25 cellular contexts compared by ENCODE assay signal in genomic region chr16:86035906-86036305, GRCh38.
DNase-seq lines count a peak whose midpoint lies in the region; ATAC-seq, FAIRE-seq and TF ChIP-seq lines count a peak whose summit lies in the region.
"Had no signal": no experiment of that assay in that cellular context is flagged by ENCODE, and none has a peak within 500 bp of the region (broad histone marks: within the 10 kb centered on the region; RNA-seq: fewer than 3 reads in every experiment).

No MANE protein-coding gene starts in this region.

- DNase-seq in HTR-8/SVneo (ENCODE audit: insufficient read length, low spot score) (no peak), chondrocyte (ENCODE audit: low spot score) (peak; percentile 61), mesenteric fat pad (ENCODE audit: low spot score) (peak; percentile 65), posterior vena cava (ENCODE audit: low spot score) (peak; percentile 52), epidermal melanocyte (ENCODE audit: insufficient read length, low spot score) (no peak), iPS-NIHi7 (ENCODE audit: extremely low spot score) (no peak)
- DNase-seq in activated naive CD4-positive, alpha-beta T cell treated with Interleukin-2 at 50 U/mL for 16 hours = no peak
- DNase-seq: 8988T; ACHN; AML-193; BE2C; CD4-positive, alpha-beta T cell; CD8-positive, alpha-beta memory T cell; DMS53; DMS79 treated with DMSO at 0.1 percent for 48 hours; GF-D8; GOT3; HFFc6 had no signal

- FAIRE-seq in HTR-8/SVneo (lab: Jason Lieb, UNC) = peak; percentile 31
- FAIRE-seq: A549, D721Med, GM12891, GM18507, H54 had no signal

- intact Hi-C loops in posterior vena cava (cut with DNase I) = no loop called here

- TF ChIP-seq CTCF in chondrocyte (IDR thresholded peaks at IDR 0.05) = no peak

- H3K27me3 Mint-ChIP-seq in chondrocyte (ENCODE audit: low read depth) = peaks cover 46% of the 10 kb centered on the region

- H3K4me1 Mint-ChIP-seq in chondrocyte (ENCODE audit: low read depth) = no peaks in the 10 kb centered on the region
- H3K4me1 Mint-ChIP-seq: CD14-positive monocyte had no signal

- H3K4me3 Mint-ChIP-seq in chondrocyte (ENCODE audit: unreplicated experiment) = no peak overlapping the region
- H3K4me3 Mint-ChIP-seq: CD14-positive monocyte; CD4-positive, alpha-beta T cell; CD8-positive, alpha-beta memory T cell; HFFc6 had no signal

- H3K36me3 Mint-ChIP-seq in chondrocyte (ENCODE audit: low read depth) = no peaks in the 10 kb centered on the region
- H3K36me3 Mint-ChIP-seq: CD14-positive monocyte; CD8-positive, alpha-beta memory T cell had no signal

- no peak overlapping the region for H3K27ac Mint-ChIP-seq in chondrocyte (ENCODE audit: unreplicated experiment)
- H3K27ac Mint-ChIP-seq: CD14-positive monocyte; CD4-positive, alpha-beta T cell; CD8-positive, alpha-beta memory T cell; HFFc6 had no signal

- ATAC-seq in GM18519 (IDR thresholded peaks at IDR 0.05; ENCODE audit: low FRiP score, unreplicated experiment) = no peak
- ATAC-seq: A549 had no signal

- H3K9me3 Mint-ChIP-seq in chondrocyte (ENCODE audit: low read depth) = no peaks in the 10 kb centered on the region
- H3K9me3 Mint-ChIP-seq: CD4-positive, alpha-beta T cell; CD8-positive, alpha-beta memory T cell; HFFc6 had no signal

Comparison
In these comparisons a context has a peak if more than half of its experiments do, and no peak if none do; other contexts are left out.
1. DNase-seq: peak in chondrocyte (single experiment), mesenteric fat pad (single experiment) and posterior vena cava (single experiment); none in HTR-8/SVneo (single experiment), epidermal melanocyte (single experiment), iPS-NIHi7 (single experiment) and activated naive CD4-positive, alpha-beta T cell treated with Interleukin-2 at 50 U/mL for 16 hours (single experiment).